Comparison of ENCODE assay signal across 8 cellular contexts in genomic region chr2:46942143-46942526, GRCh38. TPM values are rescaled to one million over a fixed set of nuclear protein-coding genes. Genes with fewer than 3 reads are reported as not detected.
DNase-seq lines count a peak whose midpoint lies in the region; ATAC-seq and TF ChIP-seq lines count a peak whose summit lies in the region.

No MANE protein-coding gene starts in this region.

- intact Hi-C loops in A673 (cut with micrococcal nuclease; ENCODE audit: unreplicated experiment): no loop called here

- H3K36me3 ChIP-seq in A673 (ENCODE audit: insufficient read depth, low read length, poor library complexity, severe bottlenecking): no peaks in the 10 kb centered on the region

- CTCF ChIA-PET in A673 (lab: Charles Lee): no interaction called here

- no peak overlapping the region for H3K27ac ChIP-seq in A673 (ENCODE audit: low read depth, low read length, poor library complexity, severe bottlenecking)

- no TSS peak for BruUV-seq in A673 (replicated peaks; lab: Mats Ljungman, UMichigan)

- H3K27ac Mint-ChIP-seq in memory B cell: peak overlapping the region; percentile 99

- no peaks in the 10 kb centered on the region for H3K9me3 ChIP-seq in A673 (ENCODE audit: low read depth, low read length, poor library complexity, severe bottlenecking)

- H3K4me1 ChIP-seq in A673 (ENCODE audit: insufficient read depth, low read length, poor library complexity, severe bottlenecking): peaks cover 4% of the 10 kb centered on the region

- DNase-seq in A673 (ENCODE audit: low spot score) (no peak), choroid plexus epithelial cell (ENCODE audit: low read depth) (peak; percentile 28), memory B cell (ENCODE audit: low spot score in 2 of 2) (peak; percentile 67 to 68)
- DNase-seq in activated CD4-positive, CD25-positive, alpha-beta regulatory T cell treated with anti-CD3 and anti-CD28 coated beads, Interleukin-2, amount 50 U/mL, for 72 hours: peak; percentile 75
- peak; percentile 54 to 59 for DNase-seq in stimulated activated CD8-positive, alpha-beta memory T cell treated with anti-CD3 and anti-CD28 coated beads, Interleukin-2, amount 100 ng/mL, for 48 hours (ENCODE audit: low read depth in 2 of 2)

- peaks cover 42% of the 10 kb centered on the region for H3K4me1 Mint-ChIP-seq in memory B cell

- H3K36me3 Mint-ChIP-seq in memory B cell: peaks cover 7% of the 10 kb centered on the region

- H3K4me3 Mint-ChIP-seq in memory B cell: peak overlapping the region; percentile 100

- H3K4me3 ChIP-seq in A673 (ENCODE audit: low read depth, low read length, poor library complexity, severe bottlenecking) (peak overlapping the region; percentile 71), choroid plexus epithelial cell (ENCODE audit: low read depth, low read length) (peak overlapping the region; percentile 95)

- H3K27me3 Mint-ChIP-seq in memory B cell: no peaks in the 10 kb centered on the region

- POLR2A ChIA-PET in A673 (lab: Charles Lee; ENCODE audit: low non-redundant PET): no interaction called here

- no peak for TF ChIP-seq CTCF in A673 (conservative IDR thresholded peaks at IDR 0.05; ENCODE audit: low read depth, low read length)
- TF ChIP-seq CTCF in choroid plexus epithelial cell (conservative IDR thresholded peaks at IDR 0.05; ENCODE audit: low read depth, low read length): no peak

- ATAC-seq in GM19025 (IDR thresholded peaks at IDR 0.05; ENCODE audit: low read depth, unreplicated experiment) (peak; percentile 27), HG03460 (IDR thresholded peaks at IDR 0.05; ENCODE audit: unreplicated experiment) (peak; percentile 38), memory B cell (ENCODE audit: low read depth) (peak; percentile 64), HG02840 (IDR thresholded peaks at IDR 0.05; ENCODE audit: low FRiP score, unreplicated experiment) (no peak)

- H3K27me3 ChIP-seq in A673 (replicated peaks; ENCODE audit: insufficient read depth, low read depth, low read length, poor library complexity): no peaks in the 10 kb centered on the region

- H3K9me3 Mint-ChIP-seq in memory B cell: no peaks in the 10 kb centered on the region

RNA-seq across cellular contexts. Expression of gene TTC7A, which starts 1.1 kb away (rescaled TPM):
- total RNA-seq in A673 (2021): 1.8 and 4.3 TPM in 2 replicates

RNA-seq across cellular contexts. Expression of gene MCFD2, which starts 26.5 kb away (rescaled TPM):
- 90.5 and 101 TPM in 2 replicates for total RNA-seq in A673 (2021)
